ENCODE assay signal across 8 cellular contexts in genomic region chr5:131380232-131380631, GRCh38.
A peak's percentile ranks its signal among the peaks of the same experiment; 100 is the strongest.
DNase-seq lines count a peak whose midpoint lies in the region; TF ChIP-seq lines count a peak whose summit lies in the region.
"Not testable (repeated sequence)": the region's sequence is repeated elsewhere in the genome, so short reads cannot be mapped to it uniquely, and the experiment has no call there.

No MANE protein-coding gene starts in this region.

- H3F3A ChIP-seq in SK-N-SH (replicated peaks; ENCODE audit: insufficient read depth) = peaks cover 13% of the 10 kb centered on the region

- peak overlapping the region; percentile 70 for H3K4me3 Mint-ChIP-seq in activated T-helper 1 cell treated with anti-CD3 and anti-CD28 coated beads, Interleukin-12 subunit alpha, Interleukin-12 subunit beta, Interleukin-2, Interleukin-4 antibody, amounts not matched to agents 30 ng/mL and 10 ng/mL and 1 ng/mL, durations not matched to agents 14 hours and 24 hours and 36 hours

- H3K27ac ChIP-seq in ACC112 (ENCODE audit: low read depth, low read length) (peak overlapping the region; percentile 52; the same call in 1 of the 2 replicates), SK-N-SH (ENCODE audit: low read depth in 2 of 2, low read length in 1 of 2) (peak overlapping the region in 1 of 2 experiments; percentile 73; a peak in 2 of 4 replicates), cingulate gyrus (ENCODE audit: low read depth, low read length) (peak overlapping the region; percentile 19), osteoblast (ENCODE audit: low read depth, low read length) (peak overlapping the region; percentile 33), substantia nigra (ENCODE audit: low read depth, low read length, poor library complexity, severe bottlenecking) (peak overlapping the region; percentile 89)
- H3K27ac ChIP-seq in HEK293 (ENCODE audit: extremely low read depth, low read depth, low read length) = not testable (repeated sequence)

- peak overlapping the region; percentile 99 for H3K27ac Mint-ChIP-seq in activated T-helper 1 cell treated with anti-CD3 and anti-CD28 coated beads, Interleukin-12 subunit alpha, Interleukin-12 subunit beta, Interleukin-2, Interleukin-4 antibody, amounts not matched to agents 30 ng/mL and 10 ng/mL and 1 ng/mL, durations not matched to agents 14 hours and 24 hours and 36 hours

- not testable (repeated sequence) for H4K20me1 ChIP-seq in SK-N-SH (ENCODE audit: insufficient read depth); osteoblast (ENCODE audit: insufficient read depth, low read length)

- H3K4me3 ChIP-seq in ACC112 (ENCODE audit: low read depth, low read length); HEK293 (ENCODE audit: low read depth, low read length); SK-N-SH (ENCODE audit: low read depth in 2 of 2, low read length in 1 of 2); osteoblast (ENCODE audit: insufficient read depth, low read length): not testable (repeated sequence)

- peaks cover 30% of the 10 kb centered on the region for H3K4me1 ChIP-seq in ACC112 (ENCODE audit: control insufficient read depth, insufficient read depth, low read length, unreplicated experiment)
- H3K4me1 ChIP-seq in HEK293 (ENCODE audit: control insufficient read depth, insufficient read depth, low read length) = not testable (repeated sequence)
- H3K4me1 ChIP-seq in SK-N-SH (ENCODE audit: control insufficient read depth in 1 of 2, insufficient read depth in 2 of 2, low read depth in 1 of 2, low read length in 1 of 2) = peaks cover 22 to 38% of the 10 kb centered on the region in 2 experiments
- peaks cover 33% of the 10 kb centered on the region for H3K4me1 ChIP-seq in osteoblast (ENCODE audit: insufficient read depth, low read length)

- not testable (repeated sequence) for H3K27me3 Mint-ChIP-seq in activated T-helper 1 cell treated with anti-CD3 and anti-CD28 coated beads, Interleukin-12 subunit alpha, Interleukin-12 subunit beta, Interleukin-2, Interleukin-4 antibody, amounts not matched to agents 30 ng/mL and 10 ng/mL and 1 ng/mL, durations not matched to agents 14 hours and 24 hours and 36 hours (ENCODE audit: insufficient read depth)

- DNase-seq in SK-N-SH; activated T-helper 1 cell treated with anti-CD3 and anti-CD28 coated beads, Interleukin-12 subunit alpha, Interleukin-12 subunit beta, Interleukin-2, Interleukin-4 antibody, amounts not matched to agents 30 ng/mL and 10 ng/mL and 1 ng/mL, durations not matched to agents 14 hours and 24 hours and 36 hours (ENCODE audit: low spot score); osteoblast (ENCODE audit: insufficient read length, low spot score, missing footprints); substantia nigra (lab: John Stamatoyannopoulos, UW): not testable (repeated sequence)
- DNase-seq in kidney tubule cell (ENCODE audit: low spot score) = peak; percentile 17

- H3K9me3 ChIP-seq in HEK293 (ENCODE audit: control insufficient read depth, insufficient read depth, low read depth, low read length); SK-N-SH; osteoblast (ENCODE audit: low read depth, low read length): not testable (repeated sequence)

- peaks cover 15% of the 10 kb centered on the region for H3K79me2 ChIP-seq in ACC112 (ENCODE audit: control insufficient read depth, insufficient read depth, low read length, unreplicated experiment)
- H3K79me2 ChIP-seq in SK-N-SH (ENCODE audit: insufficient read depth) = peaks cover 51% of the 10 kb centered on the region; the same call in 1 of the 2 replicates
- peaks cover 24% of the 10 kb centered on the region for H3K79me2 ChIP-seq in osteoblast (ENCODE audit: insufficient read depth, low read length)

- not testable (repeated sequence) for H3K36me3 ChIP-seq in ACC112 (ENCODE audit: insufficient read depth, low read length); HEK293 (ENCODE audit: control insufficient read depth in 2 of 2, insufficient read depth in 1 of 2, low read length in 2 of 2); SK-N-SH (replicated peaks in 1 of 2; ENCODE audit: control insufficient read depth in 1 of 2, insufficient read depth in 2 of 2, low read length in 1 of 2); osteoblast (ENCODE audit: insufficient read depth, low read length)

- TF ChIP-seq CTCF in HEK293 (tag by site-specific recombination; IDR thresholded peaks at IDR 0.05); SK-N-SH (IDR thresholded peaks at IDR 0.05); osteoblast (IDR thresholded peaks at IDR 0.05; ENCODE audit: extremely low read depth, low read depth, low read length): not testable (repeated sequence)

- POLR2A ChIA-PET in HEK293 (lab: Yijun Ruan, JAX); SK-N-SH (lab: Yijun Ruan, JAX): not testable (repeated sequence)

- H3K4me2 ChIP-seq in SK-N-SH = 0 out of 2 replicates have a peak overlapping the region, but pooled peaks have one; percentile 6
- H3K4me2 ChIP-seq in osteoblast (ENCODE audit: insufficient read depth, low read length) = not testable (repeated sequence)

- H2AFZ ChIP-seq in ACC112 (ENCODE audit: low read length, unreplicated experiment); SK-N-SH (ENCODE audit: low read depth); osteoblast (ENCODE audit: low read length): not testable (repeated sequence)

- 67% methylated on average over 2 of the region's 2 CpGs for WGBS in SK-N-SH (ENCODE audit: low lambda C conversion rate)

- H3K9me3 Mint-ChIP-seq in activated T-helper 1 cell treated with anti-CD3 and anti-CD28 coated beads, Interleukin-12 subunit alpha, Interleukin-12 subunit beta, Interleukin-2, Interleukin-4 antibody, amounts not matched to agents 30 ng/mL and 10 ng/mL and 1 ng/mL, durations not matched to agents 14 hours and 24 hours and 36 hours = not testable (repeated sequence)

- H3K36me3 Mint-ChIP-seq in activated T-helper 1 cell treated with anti-CD3 and anti-CD28 coated beads, Interleukin-12 subunit alpha, Interleukin-12 subunit beta, Interleukin-2, Interleukin-4 antibody, amounts not matched to agents 30 ng/mL and 10 ng/mL and 1 ng/mL, durations not matched to agents 14 hours and 24 hours and 36 hours (ENCODE audit: low read depth) = peaks cover 30% of the 10 kb centered on the region

- CTCF ChIA-PET in HEK293 (lab: Yijun Ruan, JAX) = not testable (repeated sequence)
- CTCF ChIA-PET in SK-N-SH (lab: Yijun Ruan, JAX) = interaction anchor here (2.0 kb wide), 1 partner anchor 11 kb away, joined by 7 read pairs; no protein-coding TSS in a partner anchor

- TF ChIP-seq EP300 in SK-N-SH (IDR thresholded peaks at IDR 0.05; ENCODE audit: borderline replicate concordance in 1 of 2, low read depth in 1 of 2, low read length in 1 of 2) = not testable (repeated sequence)

- H3K27me3 ChIP-seq in ACC112 (ENCODE audit: insufficient read depth, low read length); SK-N-SH (ENCODE audit: insufficient read depth); osteoblast (ENCODE audit: insufficient read depth, low read length): not testable (repeated sequence)

- H3K9me2 ChIP-seq in SK-N-SH = not testable (repeated sequence)

- peaks cover 98% of the 10 kb centered on the region for H3K4me1 Mint-ChIP-seq in activated T-helper 1 cell treated with anti-CD3 and anti-CD28 coated beads, Interleukin-12 subunit alpha, Interleukin-12 subunit beta, Interleukin-2, Interleukin-4 antibody, amounts not matched to agents 30 ng/mL and 10 ng/mL and 1 ng/mL, durations not matched to agents 14 hours and 24 hours and 36 hours (ENCODE audit: low read depth)

- intact Hi-C loops in activated T-helper 1 cell treated with anti-CD3 and anti-CD28 coated beads, Interleukin-12 subunit alpha, Interleukin-12 subunit beta, Interleukin-2, Interleukin-4 antibody, amounts not matched to agents 30 ng/mL and 10 ng/mL and 1 ng/mL, durations not matched to agents 14 hours and 24 hours and 36 hours (cut with micrococcal nuclease) = loop anchor here (10.0 kb wide), 1 partner anchor 715 kb away; no protein-coding TSS in a partner anchor

- not testable (repeated sequence) for H3K9ac ChIP-seq in SK-N-SH

- TF ChIP-seq RAD21 in SK-N-SH (IDR thresholded peaks at IDR 0.05; ENCODE audit: low read length) = not testable (repeated sequence)

TF ChIP-seq in HEK293, 187 proteins besides CTCF, POLR2A, EP300 and RAD21:
- peak; percentile 63; the same call in 1 of the 2 replicates for TF ChIP-seq ZNF660 (tag by site-specific recombination; IDR thresholded peaks at IDR 0.05)
